In the genomic region with DNA sequence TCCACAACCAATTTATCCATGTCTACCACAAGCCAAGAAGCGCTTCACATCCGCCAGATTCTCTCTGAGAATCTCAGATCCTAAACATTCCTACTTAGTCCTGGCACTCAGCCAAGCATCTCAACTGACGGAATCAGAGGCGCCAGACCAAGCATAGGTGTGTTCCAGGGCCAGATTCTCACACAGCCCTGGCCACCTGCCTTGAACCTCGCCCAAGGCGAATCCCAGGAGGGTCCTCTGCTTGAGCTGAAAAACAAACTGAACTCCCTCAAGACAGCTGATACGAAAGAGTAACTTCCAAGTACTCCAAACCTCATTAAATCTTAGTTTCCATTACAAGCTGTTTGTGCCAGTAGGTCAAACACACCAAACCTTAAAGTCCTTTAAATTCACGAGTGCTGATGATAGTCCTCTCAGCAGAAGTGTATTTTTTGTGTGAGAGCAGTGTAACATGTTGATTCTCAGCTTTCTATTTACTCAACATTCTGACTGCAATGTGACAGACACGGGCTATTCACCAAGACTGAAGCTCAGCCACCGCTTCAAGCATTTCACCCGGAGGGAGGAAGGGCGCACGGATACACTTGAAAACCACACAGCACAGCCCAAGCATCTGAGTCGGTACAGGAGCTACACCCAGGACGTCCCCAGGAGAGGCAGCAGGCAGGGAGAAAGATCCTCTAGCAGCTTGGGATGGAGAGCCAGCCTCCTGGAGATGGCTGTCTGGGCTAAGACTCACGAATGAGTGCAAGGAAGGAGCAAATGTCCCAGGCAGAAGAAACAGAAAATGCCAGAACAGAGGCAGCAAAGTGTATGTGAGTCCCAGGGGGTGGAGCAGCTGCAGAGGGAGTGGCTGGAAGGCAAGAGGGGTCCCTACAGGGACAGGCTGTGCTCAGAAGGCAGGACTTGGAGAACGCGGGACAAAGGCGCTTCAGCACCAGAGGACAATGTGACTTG, we compare ENCODE assay signal across 8 cellular contexts. TPM values are rescaled to one million over a fixed set of nuclear protein-coding genes. Genes with fewer than 3 reads are reported as not detected.
DNase-seq lines count a peak whose midpoint lies in the region; ATAC-seq and TF ChIP-seq lines count a peak whose summit lies in the region.

No MANE protein-coding gene starts in this region.

- WGBS in hepatocyte (ENCODE audit: low lambda C conversion rate, missing lambda C conversion rate), result 30% methylated on average over 19 of the region's 19 CpGs

- DNase-seq in Daoy (ENCODE audit: low read depth), result peak; percentile 42
- no peak for DNase-seq in HFFc6
- DNase-seq in RPMI8226, result peak; percentile 13
- DNase-seq in hepatocyte (ENCODE audit: low spot score), result peak; percentile 59
- DNase-seq in HEK293T (ENCODE audit: extremely low spot score), result no peak
- no peak for DNase-seq in activated T-cell treated with anti-CD3 and anti-CD28 coated beads, Interleukin-2, amount 50 U/mL, for 1 hour

- no peak overlapping the region for H3K4me3 ChIP-seq in hepatocyte
- peak overlapping the region; percentile 60 to 64 for H3K4me3 ChIP-seq in stomach smooth muscle (ENCODE audit: low read length in 2 of 2)

- no peak overlapping the region for H2AFZ ChIP-seq in hepatocyte

- H3K79me2 ChIP-seq in hepatocyte, result peaks cover 99% of the 10 kb centered on the region

- H4K20me1 ChIP-seq in hepatocyte (ENCODE audit: insufficient read depth, poor library complexity, severe bottlenecking), result peaks cover 84% of the 10 kb centered on the region

- no peak for ATAC-seq in HG02884 (IDR thresholded peaks at IDR 0.05; ENCODE audit: unreplicated experiment)

- H3K36me3 ChIP-seq in hepatocyte (replicated peaks; ENCODE audit: insufficient read depth, low read depth) (no peaks in the 10 kb centered on the region), stomach smooth muscle (ENCODE audit: control insufficient read depth in 2 of 2, insufficient read depth in 2 of 2, low read length in 2 of 2) (no peaks in the 10 kb centered on the region)

- peak overlapping the region; percentile 79 for H3K4me3 Mint-ChIP-seq in HFFc6

- H3K27ac ChIP-seq in hepatocyte, result peak overlapping the region; percentile 36
- peak overlapping the region; percentile 58 for H3K27ac ChIP-seq in stomach smooth muscle (ENCODE audit: low read length)

- H3K9ac ChIP-seq in stomach smooth muscle (ENCODE audit: low read length in 2 of 2), result peak overlapping the region in 1 of 2 donors; percentile 36

- peak overlapping the region; percentile 32; the same call in 1 of the 2 replicates for H3K27ac Mint-ChIP-seq in HFFc6

- TF ChIP-seq CTCF in HFFc6 (IDR thresholded peaks at IDR 0.05) (no peak), hepatocyte (IDR thresholded peaks at IDR 0.05; ENCODE audit: poor library complexity) (no peak)

- no peaks in the 10 kb centered on the region for H3K36me3 Mint-ChIP-seq in HFFc6 (ENCODE audit: low read depth)

- no peaks in the 10 kb centered on the region for H3K9me3 Mint-ChIP-seq in HFFc6

- H3K27me3 ChIP-seq in hepatocyte (no peaks in the 10 kb centered on the region), stomach smooth muscle (ENCODE audit: control insufficient read depth in 1 of 2, insufficient read depth in 2 of 2, low read length in 2 of 2) (no peaks in the 10 kb centered on the region)

- peaks cover 50% of the 10 kb centered on the region for H3K4me1 Mint-ChIP-seq in HFFc6 (ENCODE audit: low read depth)

- no peaks in the 10 kb centered on the region for H3K9me3 ChIP-seq in hepatocyte (ENCODE audit: low read depth)
- no peaks in the 10 kb centered on the region for H3K9me3 ChIP-seq in stomach smooth muscle (ENCODE audit: control insufficient read depth in 2 of 2, low read length in 2 of 2)

- H3K4me2 ChIP-seq in hepatocyte, result peak overlapping the region; percentile 77

- POLR2A ChIA-PET in HEK293T (lab: Yijun Ruan, JAX), result no interaction called here

- H3K9me2 ChIP-seq in hepatocyte (replicated peaks; ENCODE audit: insufficient read depth), result no peaks in the 10 kb centered on the region

- CTCF ChIA-PET in HEK293T (lab: Yijun Ruan, JAX), result interaction anchor here (1.1 kb wide), 1 partner anchor 76 kb away, joined by 4 read pairs; no protein-coding TSS in a partner anchor

- H3K4me1 ChIP-seq in hepatocyte (ENCODE audit: insufficient read depth) (peaks cover 18% of the 10 kb centered on the region), stomach smooth muscle (ENCODE audit: control insufficient read depth, insufficient read depth, low read length) (peaks cover 44% of the 10 kb centered on the region)

- no peaks in the 10 kb centered on the region for H3K27me3 Mint-ChIP-seq in HFFc6 (ENCODE audit: insufficient read depth)

TF ChIP-seq in HEK293T, 16 proteins besides CTCF, POLR2A, EP300 and RAD21:
- TF ChIP-seq BHLHE40 (IDR thresholded peaks at IDR 0.05; ENCODE audit: borderline replicate concordance) (no peak), NFRKB (IDR thresholded peaks at IDR 0.05) (no peak), ARNT (IDR thresholded peaks at IDR 0.05) (no peak)

RNA-seq across cellular contexts. Expression of gene PARD3, which starts 6.0 kb away (rescaled TPM):
- 29.7 and 48.8 TPM in 2 replicates for total RNA-seq in Daoy (2014; rRNA removed; shearing (Covaris generic))
- total RNA-seq in HFFc6 (2021; fragmentation: NEBNext Ultra II Directional; extraction: Animal tissue kit (Norgen Biotek cat#: 25700)), result 10 to 100 TPM; 19.9 to 24.3 (median 23.1) TPM
- 59.7 TPM in 2 replicates for total RNA-seq in hepatocyte
- 39.4 and 47.2 TPM in 2 replicates for polyA plus RNA-seq in hepatocyte

Comparison
In these comparisons a context has a peak if more than half of its experiments do, and no peak if none do; other contexts are left out.
1. DNase-seq: peak in Daoy (single experiment), RPMI8226 (single experiment) and hepatocyte (single experiment); none in HFFc6 (single experiment), HEK293T (single experiment) and activated T-cell treated with anti-CD3 and anti-CD28 coated beads, Interleukin-2, amount 50 U/mL, for 1 hour (single experiment).